Comparison of ENCODE assay signal across 8 cellular contexts in genomic region chr19:3500429-3501101, GRCh38. TPM values are rescaled to one million over a fixed set of nuclear protein-coding genes. Genes with fewer than 3 reads are reported as not detected.
DNase-seq lines count a peak whose midpoint lies in the region; FAIRE-seq and TF ChIP-seq lines count a peak whose summit lies in the region.

Gene DOHH, minus strand, starts transcription at chr19:3500674. Its CDS starts 3,860 bp downstream, at chr19:3496814.

- DNase-seq in EL (peak; percentile 96), H54 (ENCODE audit: insufficient read length, low spot score) (peak; percentile 99), M059J (ENCODE audit: low read depth) (peak; percentile 95), SHP77 (lab: John Stamatoyannopoulos, UW) (peak; percentile 93 to 95), fibroblast of the aortic adventitia (ENCODE audit: low read depth) (peak; percentile 98)
- DNase-seq in activated effector memory CD4-positive, alpha-beta T cell treated with Interleukin-2 at 50 U/mL for 16 hours = peak; percentile 94

- peaks cover 17% of the 10 kb centered on the region for H3K4me1 Mint-ChIP-seq in nephron
- peaks cover 33% of the 10 kb centered on the region for H3K4me1 Mint-ChIP-seq in stimulated activated naive CD8-positive, alpha-beta T cell treated with anti-CD3 and anti-CD28 coated beads, Interleukin-15, Interleukin-2, amounts not matched to agents 100 ng/mL and 50 ng/mL, for 24 hours (ENCODE audit: low read depth)

- H3K27ac Mint-ChIP-seq in nephron = peak within 1 kb of the TSS; percentile 97 to 99 (median 99)
- peak within 1 kb of the TSS; percentile 98 for H3K27ac Mint-ChIP-seq in stimulated activated naive CD8-positive, alpha-beta T cell treated with anti-CD3 and anti-CD28 coated beads, Interleukin-15, Interleukin-2, amounts not matched to agents 100 ng/mL and 50 ng/mL, for 24 hours

- peak; percentile 79 for TF ChIP-seq POLR2A in H54 (IDR thresholded peaks at IDR 0.05; ENCODE audit: low read depth, low read length)

- no peaks in the 10 kb centered on the region for H3K9me3 Mint-ChIP-seq in nephron
- H3K9me3 Mint-ChIP-seq in stimulated activated naive CD8-positive, alpha-beta T cell treated with anti-CD3 and anti-CD28 coated beads, Interleukin-15, Interleukin-2, amounts not matched to agents 100 ng/mL and 50 ng/mL, for 24 hours = no peaks in the 10 kb centered on the region

- peaks cover 3% of the 10 kb centered on the region for H3K27me3 Mint-ChIP-seq in nephron (ENCODE audit: low read depth)
- H3K27me3 Mint-ChIP-seq in stimulated activated naive CD8-positive, alpha-beta T cell treated with anti-CD3 and anti-CD28 coated beads, Interleukin-15, Interleukin-2, amounts not matched to agents 100 ng/mL and 50 ng/mL, for 24 hours = no peaks in the 10 kb centered on the region

- peaks cover 22% of the 10 kb centered on the region for H3K36me3 Mint-ChIP-seq in nephron (ENCODE audit: low read depth)
- H3K36me3 Mint-ChIP-seq in stimulated activated naive CD8-positive, alpha-beta T cell treated with anti-CD3 and anti-CD28 coated beads, Interleukin-15, Interleukin-2, amounts not matched to agents 100 ng/mL and 50 ng/mL, for 24 hours (ENCODE audit: low read depth) = peaks cover 18% of the 10 kb centered on the region

- H3K4me3 Mint-ChIP-seq in nephron = peak within 1 kb of the TSS; percentile 81 to 90 (median 87)
- H3K4me3 Mint-ChIP-seq in stimulated activated naive CD8-positive, alpha-beta T cell treated with anti-CD3 and anti-CD28 coated beads, Interleukin-15, Interleukin-2, amounts not matched to agents 100 ng/mL and 50 ng/mL, for 24 hours = peak within 1 kb of the TSS; percentile 92

- TF ChIP-seq CTCF in fibroblast of the aortic adventitia (IDR thresholded peaks at IDR 0.05; ENCODE audit: insufficient read depth, low read length) = no peak
- TF ChIP-seq CTCF in nephron (IDR thresholded peaks at IDR 0.05; ENCODE audit: unreplicated experiment in 3 of 3) = no peak

- FAIRE-seq in H54 (lab: Jason Lieb, UNC) = peak; percentile 61

- peak within 1 kb of the TSS; percentile 98 for H3K4me3 ChIP-seq in fibroblast of the aortic adventitia (ENCODE audit: low read depth, low read length)

RNA-seq across cellular contexts. Expression of gene DOHH, which starts in this region (rescaled TPM):
- total RNA-seq in M059J (2014; rRNA removed; shearing (Covaris generic)) = 6.9 and 16.4 TPM in 2 replicates
- 6.5 and 18.6 TPM in 2 replicates for total RNA-seq in fibroblast of the aortic adventitia (ENCODE audit: low replicate concordance)

Comparison
In these comparisons a context has a peak if more than half of its experiments do, and no peak if none do; other contexts are left out.
1. Peak in every context shown above with its lines: DNase-seq and H3K4me3 ChIP-seq.